ENCODE assay signal across 20 cellular contexts in genomic region chrX:103550415-103551051, GRCh38. TPM values are rescaled to one million over a fixed set of nuclear protein-coding genes. Genes with fewer than 3 reads are reported as not detected.
DNase-seq lines count a peak whose midpoint lies in the region; ATAC-seq, FAIRE-seq and TF ChIP-seq lines count a peak whose summit lies in the region.
"Had no signal": no experiment of that assay in that cellular context is flagged by ENCODE, and none has a peak within 500 bp of the region (broad histone marks: within the 10 kb centered on the region; RNA-seq: fewer than 3 reads in every experiment).

No MANE protein-coding gene starts in this region.

- H2AK5ac ChIP-seq in mesenchymal stem cell (ENCODE audit: low read length, severe bottlenecking), result no peak overlapping the region

- H2BK5ac ChIP-seq in mesenchymal stem cell (ENCODE audit: low read depth, low read length, poor library complexity, severe bottlenecking), result no peak overlapping the region

- peaks cover 10% of the 10 kb centered on the region for H3K9me3 ChIP-seq in mesenchymal stem cell (ENCODE audit: control insufficient read depth, low read length)

- H3K4me1 Mint-ChIP-seq in stimulated activated naive CD8-positive, alpha-beta T cell treated with anti-CD3 and anti-CD28 coated beads, Interleukin-15, amount 100 ng/mL, for 72 hours, result peaks cover 5% of the 10 kb centered on the region
- peaks cover 0 to 12% (median 8%) of the 10 kb centered on the region in 4 donors for H3K4me1 Mint-ChIP-seq in naive thymus-derived CD8-positive, alpha-beta T cell

- no peak overlapping the region for H3K14ac ChIP-seq in mesenchymal stem cell (ENCODE audit: low read length in 2 of 2)

- no peak overlapping the region for H4K91ac ChIP-seq in mesenchymal stem cell (ENCODE audit: low read length)

- H3K18ac ChIP-seq in mesenchymal stem cell (ENCODE audit: low read depth in 1 of 2, low read length in 2 of 2), result no peak overlapping the region

- 67% methylated on average over 1 of the region's 3 CpGs for WGBS in mesenchymal stem cell

- no peak overlapping the region for H2BK15ac ChIP-seq in mesenchymal stem cell (ENCODE audit: low read depth, poor library complexity, severe bottlenecking)

- H3K36me3 ChIP-seq in mesenchymal stem cell (ENCODE audit: control insufficient read depth in 1 of 2, insufficient read depth in 2 of 2, low read depth in 1 of 2, low read length in 2 of 2), result no peaks in the 10 kb centered on the region
- H3K36me3 ChIP-seq: BLaER1 treated with 17β-estradiol and CSF1 and Interleukin-3, amounts not matched to agents 10 nM and 100 nM had no signal

- H3K4me3 Mint-ChIP-seq in stimulated activated naive CD8-positive, alpha-beta T cell treated with anti-CD3 and anti-CD28 coated beads, Interleukin-15, amount 100 ng/mL, for 72 hours, result no peak overlapping the region
- no peak overlapping the region for H3K4me3 Mint-ChIP-seq in naive thymus-derived CD8-positive, alpha-beta T cell

- DNase-seq in stimulated activated naive CD8-positive, alpha-beta T cell treated with anti-CD3 and anti-CD28 coated beads, Interleukin-15, Interleukin-2, amounts not matched to agents 100 U/mL and 50 U/mL, for 24 hours, result no peak
- no peak for DNase-seq in stimulated activated naive CD8-positive, alpha-beta T cell treated with anti-CD3 and anti-CD28 coated beads, Interleukin-15, amount 100 ng/mL, for 72 hours
- no peak for DNase-seq in mesenchymal stem cell
- no peak for DNase-seq in GM12892 (ENCODE audit: insufficient read length)
- DNase-seq in NCI-H446 (lab: John Stamatoyannopoulos, UW), result no peak
- DNase-seq in naive thymus-derived CD8-positive, alpha-beta T cell, result no peak
- DNase-seq: DMS 273 treated with DMSO at 0.1 percent for 48 hours, GF-D8, MM.1S, NCI-H1092 treated with DMSO at 0.1 percent for 48 hours, NCI-H2081 treated with DMSO at 0.1 percent for 48 hours, NCI-H524 had no signal

- no peaks in the 10 kb centered on the region for H3K4me1 ChIP-seq in mesenchymal stem cell (ENCODE audit: control insufficient read depth, insufficient read depth, low read depth, low read length)
- H3K4me1 ChIP-seq: BLaER1 treated with 17β-estradiol and CSF1 and Interleukin-3, amounts not matched to agents 10 nM and 100 nM had no signal

- H3K27me3 ChIP-seq in mesenchymal stem cell (ENCODE audit: control insufficient read depth in 1 of 2, insufficient read depth in 1 of 2, low read length in 2 of 2), result peaks cover 0 to 19% of the 10 kb centered on the region in 2 experiments

- no peak overlapping the region for H3K23ac ChIP-seq in mesenchymal stem cell (ENCODE audit: low read length in 2 of 2)

- no peak overlapping the region for H2BK12ac ChIP-seq in mesenchymal stem cell (ENCODE audit: low read length in 2 of 2)

- H2BK120ac ChIP-seq in mesenchymal stem cell (ENCODE audit: low read depth, low read length), result no peak overlapping the region

- FAIRE-seq in endometrium (lab: Jason Lieb, UNC) (peak; percentile 35), GM12892 (lab: Jason Lieb, UNC) (no peak)
- FAIRE-seq: GM12891, H54 had no signal

- no peaks in the 10 kb centered on the region for H3K27me3 Mint-ChIP-seq in stimulated activated naive CD8-positive, alpha-beta T cell treated with anti-CD3 and anti-CD28 coated beads, Interleukin-15, amount 100 ng/mL, for 72 hours
- H3K27me3 Mint-ChIP-seq in naive thymus-derived CD8-positive, alpha-beta T cell, result no peaks in the 10 kb centered on the region

- no peak for TF ChIP-seq POLR2A in GM12892 (IDR thresholded peaks at IDR 0.05; ENCODE audit: low read depth, low read length)

- no peak overlapping the region for H3K27ac ChIP-seq in mesenchymal stem cell (ENCODE audit: low read length, poor library complexity, severe bottlenecking)
- H3K27ac ChIP-seq: BLaER1 treated with 17β-estradiol and CSF1 and Interleukin-3, amounts not matched to agents 10 nM and 100 nM had no signal

- H3K4me2 ChIP-seq in mesenchymal stem cell (ENCODE audit: low read length, poor library complexity, severe bottlenecking), result no peak overlapping the region
- H3K4me2 ChIP-seq: BLaER1 treated with 17β-estradiol and CSF1 and Interleukin-3, amounts not matched to agents 10 nM and 100 nM had no signal

- POLR2A ChIA-PET in naive thymus-derived CD8-positive, alpha-beta T cell (lab: Charles Lee), result no interaction called here

- H3K36me3 Mint-ChIP-seq in naive thymus-derived CD8-positive, alpha-beta T cell, result no peaks in the 10 kb centered on the region

- H3K9ac ChIP-seq in mesenchymal stem cell (ENCODE audit: low read length), result peak overlapping the region; percentile 58
- H3K9ac ChIP-seq: BLaER1 treated with 17β-estradiol and CSF1 and Interleukin-3, amounts not matched to agents 10 nM and 100 nM had no signal

- H3K79me1 ChIP-seq in mesenchymal stem cell (replicated peaks; ENCODE audit: low read length, poor library complexity, severe bottlenecking), result no peaks in the 10 kb centered on the region

- peak; percentile 40 for ATAC-seq in stimulated activated naive CD8-positive, alpha-beta T cell treated with anti-CD3 and anti-CD28 coated beads, Interleukin-15, Interleukin-2, amounts not matched to agents 100 U/mL and 50 U/mL, for 24 hours
- no peak for ATAC-seq in stimulated activated naive CD8-positive, alpha-beta T cell treated with anti-CD3 and anti-CD28 coated beads, Interleukin-15, amount 100 ng/mL, for 72 hours
- ATAC-seq in GM18867 (IDR thresholded peaks at IDR 0.05; ENCODE audit: unreplicated experiment), result no peak
- no peak for ATAC-seq in naive thymus-derived CD8-positive, alpha-beta T cell
- ATAC-seq: Panc1, Right ventricle myocardium inferior had no signal

- H4K8ac ChIP-seq in mesenchymal stem cell (ENCODE audit: low read length), result no peak overlapping the region

- H3K4ac ChIP-seq in mesenchymal stem cell (ENCODE audit: low read depth in 1 of 2, low read length in 2 of 2), result no peak overlapping the region

- H3K27ac Mint-ChIP-seq in stimulated activated naive CD8-positive, alpha-beta T cell treated with anti-CD3 and anti-CD28 coated beads, Interleukin-15, amount 100 ng/mL, for 72 hours, result no peak overlapping the region
- peak overlapping the region in 1 of 10 donors; percentile 6 for H3K27ac Mint-ChIP-seq in naive thymus-derived CD8-positive, alpha-beta T cell

- no peak overlapping the region for H2AFZ ChIP-seq in mesenchymal stem cell (ENCODE audit: low read depth, low read length)

- no peak overlapping the region for H3K4me3 ChIP-seq in mesenchymal stem cell (ENCODE audit: insufficient read depth in 1 of 2, low read depth in 1 of 2, low read length in 2 of 2)
- H3K4me3 ChIP-seq: BLaER1 treated with 17β-estradiol and CSF1 and Interleukin-3, amounts not matched to agents 10 nM and 100 nM had no signal

- H3K9me3 Mint-ChIP-seq in stimulated activated naive CD8-positive, alpha-beta T cell treated with anti-CD3 and anti-CD28 coated beads, Interleukin-15, amount 100 ng/mL, for 72 hours, result no peaks in the 10 kb centered on the region
- no peaks in the 10 kb centered on the region for H3K9me3 Mint-ChIP-seq in naive thymus-derived CD8-positive, alpha-beta T cell

RNA-seq across cellular contexts. Expression of gene RAB40A, which starts 31.2 kb away (rescaled TPM):
- polyA plus RNA-seq in mesenchymal stem cell (2013, experiment 1 of 2), result 0.06 TPM
- polyA plus RNA-seq in mesenchymal stem cell (2013, experiment 2 of 2), result 0.04 TPM
- polyA plus RNA-seq in GM12892 (2012; ENCODE audit: missing spikeins), result 0.34 TPM
- total RNA-seq in naive thymus-derived CD8-positive, alpha-beta T cell, result not detected
- polyA plus RNA-seq in naive thymus-derived CD8-positive, alpha-beta T cell, result under 1 TPM in 1 of 3 donors, not detected in 2; 0.15 TPM
- total RNA-seq: A172, Right ventricle myocardium inferior had no signal

RNA-seq across cellular contexts. Expression of gene TCEAL4, which starts 34.8 kb away (rescaled TPM):
- 166 TPM for polyA plus RNA-seq in mesenchymal stem cell (2013, experiment 1 of 2)
- 162 TPM for polyA plus RNA-seq in mesenchymal stem cell (2013, experiment 2 of 2)
- polyA plus RNA-seq in GM12892 (2012; ENCODE audit: missing spikeins), result 56.6 TPM
- 10 to 100 TPM; 15.9 to 17.2 TPM for total RNA-seq in naive thymus-derived CD8-positive, alpha-beta T cell
- polyA plus RNA-seq in naive thymus-derived CD8-positive, alpha-beta T cell, result 10 to 100 TPM; 16.5 to 28.0 (median 20.8) TPM

RNA-seq across cellular contexts. Expression of gene TCEAL3, which starts 57.2 kb away (rescaled TPM):
- 52.4 TPM for polyA plus RNA-seq in mesenchymal stem cell (2013, experiment 1 of 2)
- polyA plus RNA-seq in mesenchymal stem cell (2013, experiment 2 of 2), result 55.2 TPM
- 16.8 TPM for polyA plus RNA-seq in GM12892 (2012; ENCODE audit: missing spikeins)
- total RNA-seq in naive thymus-derived CD8-positive, alpha-beta T cell, result 1 to 10 TPM; 9.1 TPM
- polyA plus RNA-seq in naive thymus-derived CD8-positive, alpha-beta T cell, result 10 to 100 TPM in 2 of 3 donors, 1 to 10 TPM in 1; 7.4 to 11.9 (median 10.2) TPM
